In the genomic region with DNA sequence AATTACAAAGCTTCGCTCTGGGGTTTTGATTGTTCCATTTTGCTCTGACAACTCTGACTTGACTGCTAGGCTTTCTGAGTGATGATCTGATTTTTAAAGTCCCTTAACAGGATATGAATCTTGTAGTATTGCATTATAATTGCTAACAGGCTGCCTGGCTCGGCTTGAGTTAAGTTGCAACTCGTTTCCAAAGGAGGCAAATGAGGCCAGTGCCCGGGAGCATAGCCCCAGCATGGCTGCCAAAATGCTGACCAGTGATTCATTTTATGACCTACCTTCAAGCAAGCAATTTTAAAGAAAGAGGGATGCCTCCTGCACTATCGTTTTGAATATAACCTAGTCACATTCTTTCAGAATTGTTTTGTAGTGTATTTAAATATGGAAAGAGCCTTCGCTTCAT, we compare ENCODE assay signal across 1 cellular context.
TF ChIP-seq lines count a peak whose summit lies in the region.

No MANE protein-coding gene starts in this region.

TF ChIP-seq in H1, 55 proteins besides CTCF, POLR2A, EP300 and RAD21 (continued from another document):
- TF ChIP-seq SP4 (IDR thresholded peaks at IDR 0.05; ENCODE audit: low read length) (no peak), SIN3A (conservative IDR thresholded peaks at IDR 0.05 in 1 of 2, IDR thresholded peaks at IDR 0.05 in 1 of 2; ENCODE audit: low read depth in 1 of 2, low read length in 2 of 2) (no peak)
TF ChIP-seq in H1: peak in this region for 0.
